Comparison of ENCODE assay signal across 1 cellular context in the genomic region with DNA sequence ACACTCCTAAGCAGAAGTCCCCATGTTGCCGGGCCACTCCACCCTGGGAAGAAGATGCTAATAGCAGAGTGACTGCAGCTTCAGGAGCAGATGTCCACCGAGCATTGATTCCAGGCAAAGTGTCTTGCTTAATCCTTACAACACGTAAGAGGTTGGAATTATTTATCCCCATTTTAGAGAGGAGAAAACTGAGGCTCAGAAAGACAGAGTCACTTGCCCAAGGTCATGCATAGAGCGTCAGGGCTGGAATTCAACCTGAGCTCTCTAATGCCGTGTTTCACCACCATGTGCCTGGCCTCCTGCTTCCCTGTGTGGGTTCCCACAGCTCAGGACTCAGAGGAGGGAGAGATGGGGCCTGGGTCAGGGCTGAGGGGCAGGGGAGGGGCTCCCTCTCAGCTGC.
TF ChIP-seq lines count a peak whose summit lies in the region.

No MANE protein-coding gene starts in this region.

TF ChIP-seq in K562, 482 proteins besides CTCF, POLR2A, EP300 and RAD21:
- peak; percentile 64; the same call in 1 of the 2 replicates for TF ChIP-seq ADNP (tag; IDR thresholded peaks at IDR 0.05)
- peak; percentile 75 for TF ChIP-seq RBM25 (IDR thresholded peaks at IDR 0.05; ENCODE audit: low read depth, low read length, severe bottlenecking)
- peak; percentile 86 for TF ChIP-seq ESRRA (IDR thresholded peaks at IDR 0.05; ENCODE audit: borderline replicate concordance, low read depth)
- peak; percentile 36; the same call in 1 of the 2 replicates for TF ChIP-seq SMARCA5 (IDR thresholded peaks at IDR 0.05)
- peak; percentile 39 to 72; a peak in 1 of 4 replicates for TF ChIP-seq KDM1A (IDR thresholded peaks at IDR 0.05)
- TF ChIP-seq BCOR (IDR thresholded peaks at IDR 0.05) = peak; percentile 57
TF ChIP-seq in K562: peak in this region for 6; not testable (repeated sequence) for 476.
